8 cellular contexts compared by ENCODE assay signal in the genomic region with DNA sequence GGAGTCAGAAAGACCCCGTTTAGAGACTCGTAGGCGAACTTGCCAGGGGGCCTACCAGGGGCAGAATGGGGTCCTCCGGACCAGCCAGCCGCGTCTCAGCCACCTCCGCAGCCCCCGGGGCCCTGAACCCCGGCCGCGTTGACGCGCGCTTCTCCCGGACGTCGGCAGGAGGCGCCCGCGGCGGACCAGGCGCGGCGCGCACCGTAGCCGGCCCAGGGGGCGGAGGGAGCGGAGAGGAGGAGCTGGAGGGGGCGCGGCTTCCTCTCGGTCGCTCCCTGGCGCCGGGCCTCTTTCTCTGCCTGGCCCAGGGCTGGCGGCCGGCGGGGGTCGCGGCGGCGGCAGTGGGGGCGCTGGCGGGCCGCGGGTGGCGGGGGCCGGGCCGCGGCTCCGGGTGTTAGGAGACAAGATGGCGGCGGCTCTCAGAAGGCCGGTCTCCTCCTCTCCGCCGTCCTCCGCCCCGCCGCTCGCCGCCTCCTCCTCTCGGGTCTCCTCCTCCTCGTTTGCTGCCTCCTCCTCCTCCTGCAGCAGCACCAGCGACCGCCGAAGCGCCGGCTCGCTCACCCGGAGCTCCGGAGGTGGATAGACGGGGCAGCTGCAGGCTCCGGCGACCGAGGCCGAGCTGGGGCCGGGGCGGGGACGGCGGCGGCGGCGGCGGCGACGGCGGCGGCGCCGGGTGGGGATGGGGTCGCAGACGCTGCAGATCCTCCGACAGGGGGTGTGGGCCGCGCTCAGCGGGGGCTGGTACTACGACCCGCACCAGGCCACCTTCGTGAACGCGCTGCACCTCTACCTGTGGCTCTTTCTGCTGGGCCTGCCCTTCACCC. TPM values are rescaled to one million over a fixed set of nuclear protein-coding genes. Genes with fewer than 3 reads are reported as not detected.
DNase-seq lines count a peak whose midpoint lies in the region; ATAC-seq and TF ChIP-seq lines count a peak whose summit lies in the region.

PCNX1 (plus strand) TSS at position 288 of the 824 bp plus-strand sequence; CDS start at position 680, 392 bp downstream.

- peaks cover 6% of the 10 kb centered on the region; the same call in 1 of the 2 replicates for H3K27me3 ChIP-seq in OCI-LY3 (ENCODE audit: low read depth, low read length)
- H3K27me3 ChIP-seq in mononuclear cell (ENCODE audit: insufficient read depth, low read length) = no peaks in the 10 kb centered on the region

- TF ChIP-seq CTCF in OCI-LY3 (IDR thresholded peaks at IDR 0.05; ENCODE audit: low read depth, low read length) = peak; percentile 66

- peak within 1 kb of the TSS; percentile 93 for H3K4me2 ChIP-seq in OCI-LY3 (ENCODE audit: low read length)

- DNase-seq in Caki2 (ENCODE audit: low read depth) = peak; percentile 78
- peak in 70 of 76 experiments; percentile 7 to 84 (median 64) for DNase-seq in HUDEP-2 (lab: John Stamatoyannopoulos, UW; ENCODE audit: unreplicated experiment in 76 of 76)
- DNase-seq in activated CD8-positive, alpha-beta memory T cell treated with anti-CD3 and anti-CD28 coated beads, Interleukin-2, amount 50 U/mL, for 48 hours = peak; percentile 95
- DNase-seq in epidermal melanocyte (ENCODE audit: insufficient read length, low spot score) = peak; percentile 77
- DNase-seq in stimulated activated CD8-positive, alpha-beta memory T cell treated with anti-CD3 and anti-CD28 coated beads, Interleukin-4, amount 100 ng/mL, for 1 hour (ENCODE audit: low read depth in 2 of 2, low spot score in 1 of 2) = peak; percentile 70 to 79

- peaks cover 18% of the 10 kb centered on the region for H3K4me1 ChIP-seq in OCI-LY3 (ENCODE audit: low read length)
- H3K4me1 ChIP-seq in mononuclear cell (ENCODE audit: insufficient read depth, low read length) = peaks cover 49% of the 10 kb centered on the region

- peaks cover 46% of the 10 kb centered on the region for H3K79me2 ChIP-seq in OCI-LY3 (ENCODE audit: low read length)

- H3K27ac ChIP-seq in OCI-LY3 (ENCODE audit: low read length) = peak within 1 kb of the TSS; percentile 66

- H3K4me3 ChIP-seq in OCI-LY3 (ENCODE audit: low read length) = peak within 1 kb of the TSS; percentile 91
- peak within 1 kb of the TSS; percentile 90 for H3K4me3 ChIP-seq in mononuclear cell (ENCODE audit: low read length)

- ATAC-seq in GM21367 (IDR thresholded peaks at IDR 0.05; ENCODE audit: unreplicated experiment) = peak; percentile 66

- in situ Hi-C loops in Caki2 (cut with HindIII; ENCODE audit: low pct_unique_long_range_greater_than_20kb, low sequenced_read_pairs) = no loop called here

- H3K9me3 ChIP-seq in OCI-LY3 (ENCODE audit: insufficient read depth, low read length) = no peaks in the 10 kb centered on the region
- H3K9me3 ChIP-seq in mononuclear cell (ENCODE audit: low read depth, low read length) = no peaks in the 10 kb centered on the region

- H3K36me3 ChIP-seq in OCI-LY3 (replicated peaks; ENCODE audit: low read depth, low read length) = no peaks in the 10 kb centered on the region

- peak within 1 kb of the TSS; percentile 80 for H3K9ac ChIP-seq in OCI-LY3 (ENCODE audit: low read length)

- peak within 1 kb of the TSS; percentile 93 for H2AFZ ChIP-seq in OCI-LY3 (ENCODE audit: low read depth, low read length)

- H4K20me1 ChIP-seq in OCI-LY3 (ENCODE audit: insufficient read depth, low read length) = peaks cover 37% of the 10 kb centered on the region

RNA-seq across cellular contexts. Expression of gene PCNX1, which starts in this region (rescaled TPM):
- total RNA-seq in Caki2 (2014; rRNA removed; shearing (Covaris generic); ENCODE audit: low replicate concordance) = 7.7 and 10.0 TPM in 2 replicates
- total RNA-seq in mononuclear cell = 142 TPM

Comparison
In these comparisons a context has a peak if more than half of its experiments do, and no peak if none do; other contexts are left out.
1. Peak in every context shown above with its lines: DNase-seq, ATAC-seq, H3K4me3 ChIP-seq and H3K27ac ChIP-seq.
2. RNA of gene PCNX1 (total RNA-seq): 142 TPM in mononuclear cell (single experiment); 7.7 to 10.0 TPM in Caki2; every median in the first group is over 10 times any median in the second.